ENCODE assay signal across 13 cellular contexts in genomic region chr12:26062566-26062965, GRCh38.
DNase-seq lines count a peak whose midpoint lies in the region; ATAC-seq, FAIRE-seq and TF ChIP-seq lines count a peak whose summit lies in the region.
"Had no signal": no experiment of that assay in that cellular context is flagged by ENCODE, and none has a peak within 500 bp of the region (broad histone marks: within the 10 kb centered on the region; RNA-seq: fewer than 3 reads in every experiment).

No MANE protein-coding gene starts in this region.

- H3K27me3 ChIP-seq in K562 (ENCODE audit: control insufficient read depth in 2 of 2, insufficient read depth in 2 of 2, low read length in 2 of 2): no peaks in the 10 kb centered on the region
- no peaks in the 10 kb centered on the region for H3K27me3 ChIP-seq in kidney epithelial cell (ENCODE audit: control insufficient read depth, insufficient read depth, low read length)
- no peaks in the 10 kb centered on the region for H3K27me3 ChIP-seq in heart right ventricle
- H3K27me3 ChIP-seq: BE2C, Peyer's patch had no signal

- no peak for TF ChIP-seq CTCF in K562 (IDR thresholded peaks at IDR 0.05 in 2 of 3, conservative IDR thresholded peaks at IDR 0.05 in 1 of 3; ENCODE audit: insufficient read depth in 2 of 3, low read depth in 1 of 3, low read length in 3 of 3)
- no peak for TF ChIP-seq CTCF in kidney epithelial cell (IDR thresholded peaks at IDR 0.05; ENCODE audit: insufficient read depth, low read length, poor library complexity, severe bottlenecking)
- no peak for TF ChIP-seq CTCF in heart right ventricle (IDR thresholded peaks at IDR 0.05)
- no peak for TF ChIP-seq CTCF in GM10266 (IDR thresholded peaks at IDR 0.05; ENCODE audit: control insufficient read depth, insufficient read depth, low read depth, missing control alignments)

- intact Hi-C loops in K562 (cut with micrococcal nuclease): no loop called here
- intact Hi-C loops in heart right ventricle (cut with DNase I): no loop called here

- in situ Hi-C loops in K562 (cut with MboI): no loop called here

- H3K4me3 ChIP-seq in K562 (no peak overlapping the region), kidney epithelial cell (ENCODE audit: low read depth, low read length) (no peak overlapping the region), heart right ventricle (no peak overlapping the region)
- H3K4me3 ChIP-seq: Peyer's patch had no signal

- POLR2A ChIA-PET in K562 (lab: Yijun Ruan, JAX): no interaction called here

- WGBS in K562 (ENCODE audit: insufficient coverage, low coverage, missing lambda C conversion rate): 0% methylated on average over 4 of the region's 4 CpGs
- 79 to 80% methylated on average over 4 of the region's 4 CpGs for WGBS in heart right ventricle, 2 donors

- peak; percentile 25 for DNase-seq in AG08396 (ENCODE audit: low spot score)
- DNase-seq in HTR-8/SVneo (ENCODE audit: insufficient read length, low spot score): peak; percentile 45
- no peak for DNase-seq in K562 (ENCODE audit: extremely low read depth in 1 of 4, low spot score in 3 of 4)
- DNase-seq in kidney epithelial cell (ENCODE audit: low read depth): peak; percentile 35
- no peak for DNase-seq in heart right ventricle
- no peak for DNase-seq in GM10266 (ENCODE audit: extremely low spot score)
- no peak for DNase-seq in globus pallidus (ENCODE audit: low spot score)
- no peak for DNase-seq in COR-L47 (lab: John Stamatoyannopoulos, UW)
- DNase-seq: activated CD4-positive, alpha-beta T cell treated with anti-CD3 and anti-CD28 coated beads, Interleukin-2, amount 50 U/mL, for 4 hours; BE2C; Peyer's patch had no signal

- H3K9ac ChIP-seq in K562 (ENCODE audit: insufficient read depth in 1 of 2, low read depth in 2 of 2, low read length in 2 of 2): no peak overlapping the region

- H4K20me1 ChIP-seq in K562 (replicated peaks; ENCODE audit: control insufficient read depth, insufficient read depth, low read length): no peaks in the 10 kb centered on the region

- H3K4me2 ChIP-seq in K562 (ENCODE audit: insufficient read depth, low read length): no peak overlapping the region

- H3K4me1 ChIP-seq in K562 (replicated peaks in 1 of 2; ENCODE audit: control insufficient read depth in 2 of 2, insufficient read depth in 2 of 2, low read length in 2 of 2) (no peaks in the 10 kb centered on the region), heart right ventricle (no peaks in the 10 kb centered on the region)
- H3K4me1 ChIP-seq: BE2C, Peyer's patch had no signal

- FAIRE-seq in HTR-8/SVneo (lab: Jason Lieb, UNC) (no peak), K562 (lab: Jason Lieb, UNC) (no peak)
- FAIRE-seq: endometrium, GM12892 had no signal

- H3K27ac ChIP-seq in K562 (ENCODE audit: extremely low read depth, low read depth, low read length) (no peak overlapping the region), heart right ventricle (no peak overlapping the region)
- H3K27ac ChIP-seq: Peyer's patch had no signal

- no peak for TF ChIP-seq POLR2A in K562 (conservative IDR thresholded peaks at IDR 0.05)

- H3K9me3 ChIP-seq in K562 (replicated peaks; ENCODE audit: control insufficient read depth, insufficient read depth, low read depth, low read length) (no peaks in the 10 kb centered on the region), heart right ventricle (no peaks in the 10 kb centered on the region)
- H3K9me3 ChIP-seq: BE2C, Peyer's patch had no signal

- no peaks in the 10 kb centered on the region for H3K9me1 ChIP-seq in K562 (ENCODE audit: control insufficient read depth, insufficient read depth, low read length)

- ATAC-seq in K562 (no peak), heart right ventricle (no peak)

- H3K79me2 ChIP-seq in K562 (ENCODE audit: control insufficient read depth, insufficient read depth, low read length): no peaks in the 10 kb centered on the region

- BruUV-seq in K562 (replicated peaks; lab: Mats Ljungman, UMichigan): no TSS peak

- no peak for TF ChIP-seq EP300 in K562 (IDR thresholded peaks at IDR 0.05; ENCODE audit: low read length)

- no peak for TF ChIP-seq RAD21 in K562 (CRISPR knock-in tag; conservative IDR thresholded peaks at IDR 0.05 in 1 of 2, IDR thresholded peaks at IDR 0.05 in 1 of 2)

- CTCF ChIA-PET in K562 (lab: Yijun Ruan, JAX; ENCODE audit: low intra/inter-chr PET ratio): no interaction called here

- no peak overlapping the region for H2AFZ ChIP-seq in K562 (ENCODE audit: low read depth, low read length)

- H3K36me3 ChIP-seq in K562 (ENCODE audit: control insufficient read depth, insufficient read depth, low read length) (no peaks in the 10 kb centered on the region), kidney epithelial cell (ENCODE audit: control insufficient read depth, insufficient read depth, low read length) (no peaks in the 10 kb centered on the region), heart right ventricle (peaks cover 0 to 24% (median 0%) of the 10 kb centered on the region in 9 donors)
- H3K36me3 ChIP-seq: BE2C, Peyer's patch had no signal

TF ChIP-seq in K562, 482 proteins besides CTCF, POLR2A, EP300 and RAD21:
- TF ChIP-seq ZNF316 (IDR thresholded peaks at IDR 0.05): peak; percentile 22; the same call in 1 of the 2 replicates
- no peak for TF ChIP-seq ZFPM2 (CRISPR knock-in tag; IDR thresholded peaks at IDR 0.05)

Comparison
In these comparisons a context has a peak if more than half of its experiments do, and no peak if none do; other contexts are left out.
1. DNase-seq: peak in AG08396 (single experiment), HTR-8/SVneo (single experiment) and kidney epithelial cell (single experiment); none in K562 (0 of 4), heart right ventricle (0 of 2), GM10266 (single experiment), globus pallidus (single experiment) and COR-L47 (single experiment).